12 cellular contexts compared by ENCODE assay signal in genomic region chr20:38260025-38260377, GRCh38. TPM values are rescaled to one million over a fixed set of nuclear protein-coding genes. Genes with fewer than 3 reads are reported as not detected.
DNase-seq lines count a peak whose midpoint lies in the region; ATAC-seq and TF ChIP-seq lines count a peak whose summit lies in the region.
"Had no signal": no experiment of that assay in that cellular context is flagged by ENCODE, and none has a peak within 500 bp of the region (broad histone marks: within the 10 kb centered on the region; RNA-seq: fewer than 3 reads in every experiment).

No MANE protein-coding gene starts in this region.

- DNase-seq in AG04450 (ENCODE audit: low read depth, low spot score) (no peak), WTC11 (ENCODE audit: low spot score) (no peak), heart left ventricle (no peak), osteoblast (ENCODE audit: insufficient read length, low spot score, missing footprints) (peak; percentile 88), body of pancreas (no peak)
- no peak for DNase-seq in activated CD4-positive, alpha-beta T cell treated with anti-CD3 and anti-CD28 coated beads, Interleukin-2, amount 50 U/mL, for 1 hour
- DNase-seq: activated naive CD4-positive, alpha-beta T cell treated with anti-CD3 and anti-CD28 coated beads for 36 hours; stimulated activated naive B cell treated with anti-CD40 and anti-IgM and Interleukin-4, amounts not matched to agents 10 μg/mL and 1 μg/mL and 100 μg/mL, for 72 hours had no signal

- H3K27ac ChIP-seq in AG04450 (ENCODE audit: low read depth, low read length) (peak overlapping the region; percentile 47), heart left ventricle (peak overlapping the region; percentile 65 to 91 (median 76)), osteoblast (ENCODE audit: low read depth, low read length) (peak overlapping the region; percentile 46), body of pancreas (no peak overlapping the region)

- TF ChIP-seq CTCF in AG04450 (IDR thresholded peaks at IDR 0.05; ENCODE audit: low read depth, low read length) (no peak), WTC11 (IDR thresholded peaks at IDR 0.05) (no peak), heart left ventricle (IDR thresholded peaks at IDR 0.05) (no peak), osteoblast (IDR thresholded peaks at IDR 0.05; ENCODE audit: extremely low read depth, low read depth, low read length) (no peak), body of pancreas (IDR thresholded peaks at IDR 0.05) (no peak)

- CTCF ChIA-PET in AG04450 (lab: Charles Lee) = no interaction called here
- CTCF ChIA-PET in WTC11 (lab: Charles Lee) = no interaction called here

- no peak; the same call in 1 of the 2 replicates for ATAC-seq in WTC11
- peak in 3 of 4 donors; percentile 5 to 15 (median 8) for ATAC-seq in heart left ventricle
- no peak for ATAC-seq in body of pancreas
- ATAC-seq in HG03159 (IDR thresholded peaks at IDR 0.05; ENCODE audit: unreplicated experiment) = no peak
- ATAC-seq in HG02884 (IDR thresholded peaks at IDR 0.05; ENCODE audit: unreplicated experiment) = no peak
- ATAC-seq: stimulated activated naive B cell treated with anti-CD40 and anti-IgM and Interleukin-4, amounts not matched to agents 10 μg/mL and 1 μg/mL and 100 μg/mL, for 72 hours had no signal

- H3K4me1 Mint-ChIP-seq in WTC11 = peaks cover 10% of the 10 kb centered on the region
- H3K4me1 Mint-ChIP-seq: IgD-negative memory B cell had no signal

- peak overlapping the region; percentile 85 for H2AFZ ChIP-seq in osteoblast (ENCODE audit: low read length)

- POLR2A ChIA-PET in AG04450 (lab: Yijun Ruan, JAX) (no interaction called here), WTC11 (lab: Charles Lee) (no interaction called here)

- H3K4me2 ChIP-seq in osteoblast (ENCODE audit: insufficient read depth, low read length) = peak overlapping the region; percentile 77

- H3K27me3 ChIP-seq in AG04450 (ENCODE audit: control insufficient read depth, insufficient read depth, low read length) (no peaks in the 10 kb centered on the region), heart left ventricle (peaks cover 0 to 28% (median 16%) of the 10 kb centered on the region in 9 donors), osteoblast (ENCODE audit: insufficient read depth, low read length) (no peaks in the 10 kb centered on the region), body of pancreas (peaks cover 0 to 8% of the 10 kb centered on the region in 2 donors)

- H3K36me3 ChIP-seq in heart left ventricle (no peaks in the 10 kb centered on the region), osteoblast (ENCODE audit: insufficient read depth, low read length) (peaks cover 3% of the 10 kb centered on the region), body of pancreas (replicated peaks in 1 of 2; ENCODE audit: insufficient read depth in 1 of 2, low read depth in 2 of 2) (no peaks in the 10 kb centered on the region)

- no peak overlapping the region for H3K27ac Mint-ChIP-seq in WTC11
- H3K27ac Mint-ChIP-seq: activated naive CD4-positive, alpha-beta T cell treated with anti-CD3 and anti-CD28 coated beads for 36 hours; IgD-negative memory B cell; stimulated activated naive B cell treated with anti-CD40 and anti-IgM and Interleukin-4, amounts not matched to agents 10 μg/mL and 1 μg/mL and 100 μg/mL, for 72 hours had no signal

- H3K4me3 Mint-ChIP-seq in WTC11 = peak overlapping the region; percentile 67
- H3K4me3 Mint-ChIP-seq: activated naive CD4-positive, alpha-beta T cell treated with anti-CD3 and anti-CD28 coated beads for 36 hours; stimulated activated naive B cell treated with anti-CD40 and anti-IgM and Interleukin-4, amounts not matched to agents 10 μg/mL and 1 μg/mL and 100 μg/mL, for 72 hours had no signal

- no peaks in the 10 kb centered on the region for H3K9me3 Mint-ChIP-seq in WTC11
- H3K9me3 Mint-ChIP-seq: activated naive CD4-positive, alpha-beta T cell treated with anti-CD3 and anti-CD28 coated beads for 36 hours; IgD-negative memory B cell; stimulated activated naive B cell treated with anti-CD40 and anti-IgM and Interleukin-4, amounts not matched to agents 10 μg/mL and 1 μg/mL and 100 μg/mL, for 72 hours had no signal

- H3K4me3 ChIP-seq in AG04450 (ENCODE audit: low read depth, low read length) = peak overlapping the region; percentile 58
- H3K4me3 ChIP-seq in heart left ventricle = peak overlapping the region; percentile 15 to 72 (median 57)
- peak overlapping the region; percentile 78 for H3K4me3 ChIP-seq in osteoblast (ENCODE audit: insufficient read depth, low read length)
- H3K4me3 ChIP-seq in body of pancreas = no peak overlapping the region

- WGBS in heart left ventricle, 4 donors = 18 to 35% (median 21%) methylated on average over 3 to 5 of the region's 5 CpGs
- WGBS in body of pancreas, 2 donors = 9 to 19% methylated on average over 3 to 5 of the region's 5 CpGs

- no peaks in the 10 kb centered on the region for H3K36me3 Mint-ChIP-seq in WTC11
- H3K36me3 Mint-ChIP-seq: IgD-negative memory B cell; stimulated activated naive B cell treated with anti-CD40 and anti-IgM and Interleukin-4, amounts not matched to agents 10 μg/mL and 1 μg/mL and 100 μg/mL, for 72 hours had no signal

- H4K20me1 ChIP-seq in osteoblast (ENCODE audit: insufficient read depth, low read length) = no peaks in the 10 kb centered on the region

- intact Hi-C loops in heart left ventricle (cut with DNase I) (no loop called here), body of pancreas (cut with DNase I) (no loop called here)

- H3K4me1 ChIP-seq in heart left ventricle = peaks cover 0 to 22% (median 6%) of the 10 kb centered on the region in 12 donors
- H3K4me1 ChIP-seq in osteoblast (ENCODE audit: insufficient read depth, low read length) = peaks cover 40% of the 10 kb centered on the region
- H3K4me1 ChIP-seq in body of pancreas = no peaks in the 10 kb centered on the region

- TF ChIP-seq POLR2A in heart left ventricle (IDR thresholded peaks at IDR 0.05) (no peak), body of pancreas (IDR thresholded peaks at IDR 0.05) (no peak)

- no peaks in the 10 kb centered on the region for H3K9me3 ChIP-seq in AG04450 (ENCODE audit: control insufficient read depth, insufficient read depth, low read length)
- H3K9me3 ChIP-seq in heart left ventricle = no peaks in the 10 kb centered on the region
- H3K9me3 ChIP-seq in osteoblast (ENCODE audit: low read depth, low read length) = no peaks in the 10 kb centered on the region
- H3K9me3 ChIP-seq in body of pancreas = no peaks in the 10 kb centered on the region

- H3K79me2 ChIP-seq in osteoblast (ENCODE audit: insufficient read depth, low read length) = peaks cover 4% of the 10 kb centered on the region

- peaks cover 33% of the 10 kb centered on the region for H3K27me3 Mint-ChIP-seq in WTC11 (ENCODE audit: low read depth)

TF ChIP-seq in WTC11, 78 proteins besides CTCF, POLR2A, EP300 and RAD21:
- no peak for TF ChIP-seq TEAD4 (CRISPR knock-in tag; IDR thresholded peaks at IDR 0.05)
- TF ChIP-seq ZNF416 (CRISPR knock-in tag; IDR thresholded peaks at IDR 0.05) = no peak
- TF ChIP-seq TCF7 (CRISPR knock-in tag; IDR thresholded peaks at IDR 0.05; ENCODE audit: low read depth) = no peak
- TF ChIP-seq NR3C1 (CRISPR knock-in tag; conservative IDR thresholded peaks at IDR 0.05; ENCODE audit: low read depth) = no peak

RNA-seq across cellular contexts. Expression of gene KIAA1755, which starts 0.5 kb away (rescaled TPM):
- polyA plus RNA-seq in AG04450 (2011; rRNA removed) (2.9 and 3.5 TPM in 2 replicates), heart left ventricle (1 to 10 TPM; 2.1 TPM)
- 2.7 and 4.6 TPM in 2 replicates for polyA minus RNA-seq in AG04450 (2011; rRNA and poly(A)+ RNA removed)
- total RNA-seq in WTC11 (2021) (0.16 to 0.50 TPM (median 0.27 TPM) in 3 replicates), heart left ventricle (1 to 10 TPM; 2.3 to 6.7 (median 5.2) TPM), osteoblast (2.5 and 2.7 TPM in 2 replicates), body of pancreas (under 1 TPM; 0.78 to 0.99 TPM)
- total RNA-seq: activated naive CD4-positive, alpha-beta T cell treated with anti-CD3 and anti-CD28 coated beads for 36 hours had no signal
- polyA plus RNA-seq: IgD-negative memory B cell had no signal

RNA-seq across cellular contexts. Expression of gene BPI, which starts 44.0 kb away (rescaled TPM):
- polyA plus RNA-seq in AG04450 (2011; rRNA removed) (0.04 and 0.12 TPM in 2 replicates), heart left ventricle (not detected)
- polyA minus RNA-seq in AG04450 (2011; rRNA and poly(A)+ RNA removed) = 0.32 TPM in 1 of 2 replicates, not detected in the other
- total RNA-seq in WTC11 (2021) (not detected in 3 replicates), heart left ventricle (1 to 10 TPM in 1 of 9 donors, under 1 TPM in 3, not detected in 5; 0.18 to 2.9 (median 0.32) TPM), osteoblast (under 0.01 TPM in 1 of 2 replicates, not detected in the other), body of pancreas (not detected)
- total RNA-seq: activated naive CD4-positive, alpha-beta T cell treated with anti-CD3 and anti-CD28 coated beads for 36 hours; pulmonary artery endothelial cell had no signal
- polyA plus RNA-seq: IgD-negative memory B cell had no signal

Comparison
In these comparisons a context has a peak if more than half of its experiments do, and no peak if none do; other contexts are left out.
1. H3K27ac ChIP-seq: peak in AG04450 (single experiment), heart left ventricle (12 of 12) and osteoblast (single experiment); none in body of pancreas (0 of 4).
2. H3K4me3 ChIP-seq: peak in AG04450 (single experiment), heart left ventricle (12 of 12) and osteoblast (single experiment); none in body of pancreas (0 of 2).
3. ATAC-seq: peak in heart left ventricle (3 of 4); none in WTC11 (single experiment), body of pancreas (single experiment), HG03159 (single experiment) and HG02884 (single experiment).